In genomic region chr14:69896972-69897371, GRCh38 we compare ENCODE assay signal across 31 cellular contexts. TPM values are rescaled to one million over a fixed set of nuclear protein-coding genes. Genes with fewer than 3 reads are reported as not detected.
"Had no signal": no experiment of that assay in that cellular context is flagged by ENCODE, and none has a peak within 500 bp of the region (broad histone marks: within the 10 kb centered on the region; RNA-seq: fewer than 3 reads in every experiment).

No MANE protein-coding gene starts in this region.

- H3K4me1 ChIP-seq: gastrocnemius medialis, heart left ventricle had no signal

- H3K4me3 ChIP-seq: coronary artery, dorsolateral prefrontal cortex, gastrocnemius medialis, heart left ventricle had no signal

- H3K27me3 ChIP-seq: brain microvascular endothelial cell, dorsolateral prefrontal cortex, gastrocnemius medialis had no signal

- H3K27ac ChIP-seq: brain microvascular endothelial cell, coronary artery, dorsolateral prefrontal cortex, gastrocnemius medialis, heart left ventricle had no signal

- H3K9me3 ChIP-seq: gastrocnemius medialis had no signal

- FAIRE-seq: astrocyte, bronchial epithelial cell had no signal

- ATAC-seq: activated CD4-positive, alpha-beta T cell treated with anti-CD3 and anti-CD28 coated beads for 36 hours; activated naive CD4-positive, alpha-beta T cell treated with anti-CD3 and anti-CD28 coated beads, Interleukin-2, amount 50 U/mL, for 72 hours; activated T-cell treated with anti-CD3 and anti-CD28 coated beads, Interleukin-2, amount 50 U/mL, for 72 hours; esophagus mucosa; gastrocnemius medialis; heart left ventricle had no signal

- DNase-seq: activated CD4-positive, alpha-beta memory T cell treated with anti-CD3 and anti-CD28 coated beads, Interleukin-2, amount 10 ng/mL, durations not matched to agents 7 days and 5 days; activated CD4-positive, alpha-beta T cell treated with anti-CD3 and anti-CD28 coated beads for 36 hours; activated CD4-positive, alpha-beta T cell treated with anti-CD3 and anti-CD28 coated beads, Interleukin-2, amount 10 ng/mL, durations not matched to agents 24 days and 14 days; activated CD4-positive, alpha-beta T cell treated with anti-CD3 and anti-CD28 coated beads, Interleukin-2, amount 50 U/mL, for 4 hours; activated CD4-positive, CD25-positive, alpha-beta regulatory T cell; activated CD4-positive, CD25-positive, alpha-beta regulatory T cell treated with anti-CD3 and anti-CD28 coated beads, Interleukin-2, amount 50 U/mL, for 72 hours; activated CD8-positive, alpha-beta memory T cell treated with anti-CD3 and anti-CD28 coated beads, Interleukin-2, amount 50 U/mL, for 48 hours; activated gamma-delta T cell; activated naive CD4-positive, alpha-beta T cell; activated naive CD4-positive, alpha-beta T cell treated with anti-CD3 and anti-CD28 coated beads, Interleukin-2, amount 10 ng/mL, durations not matched to agents 7 days and 5 days; activated naive CD8-positive, alpha-beta T cell treated with anti-CD3 and anti-CD28 coated beads, Interleukin-2, amount 10 ng/mL, durations not matched to agents 7 days and 5 days; activated T-cell treated with anti-CD3 and anti-CD28 coated beads for 4 hours; activated T-cell treated with anti-CD3 and anti-CD28 coated beads, Interleukin-2, amount 50 U/mL, for 24 hours; activated T-cell treated with anti-CD3 and anti-CD28 coated beads, Interleukin-2, amount 50 U/mL, for 72 hours; amniotic stem cell; anterior cingulate cortex; brain microvascular endothelial cell; dorsolateral prefrontal cortex; effector memory CD4-positive, alpha-beta T cell; endodermal cell; foreskin fibroblast; gastrocnemius medialis; glutamatergic neuron; heart left ventricle; T-helper 2 cell had no signal

- H3K36me3 ChIP-seq: brain microvascular endothelial cell, gastrocnemius medialis, heart left ventricle had no signal

RNA-seq across cellular contexts. Expression of gene SMOC1, which starts 17.8 kb away (rescaled TPM):
- total RNA-seq: activated CD4-positive, alpha-beta memory T cell treated with anti-CD3 and anti-CD28 coated beads, Interleukin-2, amount 10 ng/mL, durations not matched to agents 7 days and 5 days; activated CD4-positive, alpha-beta T cell treated with anti-CD3 and anti-CD28 coated beads for 36 hours; activated CD4-positive, alpha-beta T cell treated with anti-CD3 and anti-CD28 coated beads, Interleukin-2, amount 10 ng/mL, durations not matched to agents 24 days and 14 days; activated naive CD4-positive, alpha-beta T cell treated with anti-CD3 and anti-CD28 coated beads, Interleukin-2, amount 50 U/mL, for 72 hours; activated naive CD8-positive, alpha-beta T cell treated with anti-CD3 and anti-CD28 coated beads, Interleukin-2, amount 10 ng/mL, durations not matched to agents 7 days and 5 days; activated T-cell treated with anti-CD3 and anti-CD28 coated beads, Interleukin-2, amount 50 U/mL, for 72 hours; endodermal cell; T-helper 1 cell treated with Interleukin-12 subunit alpha and Interleukin-12 subunit beta and Interleukin-4 antibody, amounts not matched to agents 30 ng/mL and 1 ng/mL, for 36 hours had no signal
